ENCODE assay signal across 1 cellular context in the genomic region with DNA sequence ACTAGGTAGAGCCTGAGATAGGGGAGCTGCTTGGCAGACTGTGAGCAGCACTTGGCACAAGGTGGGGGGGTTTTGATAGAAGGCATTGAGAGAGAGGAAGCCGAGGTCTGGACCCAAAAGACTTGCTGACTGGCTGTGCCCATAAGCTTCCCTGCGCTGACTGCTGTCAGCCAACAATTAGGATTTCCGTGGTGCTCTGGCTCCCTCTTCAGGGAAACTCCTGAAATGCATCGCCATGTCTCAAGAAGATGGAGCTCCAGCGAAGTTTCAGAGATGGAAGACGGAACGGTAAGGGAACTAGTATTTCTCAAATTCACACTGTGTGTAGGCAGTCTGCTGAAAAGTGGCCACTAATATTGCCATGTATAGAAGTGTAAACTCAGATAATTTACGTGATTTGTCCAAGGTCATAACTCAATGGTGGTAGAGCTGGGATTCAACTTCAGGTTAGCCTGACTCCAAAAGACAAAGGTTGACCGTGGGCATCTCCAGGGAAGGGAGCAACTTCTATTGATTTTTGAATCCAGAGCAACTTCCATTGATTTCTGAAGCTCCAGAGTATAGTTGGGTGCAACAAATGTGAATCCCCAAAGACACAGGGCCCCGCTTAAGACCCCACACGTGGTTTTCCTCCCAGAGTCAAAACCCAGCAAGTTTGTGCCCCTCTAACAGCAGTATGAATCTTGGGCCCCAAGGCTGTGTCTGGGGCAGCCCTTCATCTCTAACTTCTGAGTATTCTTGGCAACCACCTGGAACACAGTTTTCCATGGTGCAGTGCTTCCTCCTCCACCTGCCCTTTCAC.
TF ChIP-seq lines count a peak whose summit lies in the region.

No MANE protein-coding gene starts in this region.

TF ChIP-seq in K562, 482 proteins besides CTCF, POLR2A, EP300 and RAD21 (continued from another document):
- TF ChIP-seq, protein P1, sequence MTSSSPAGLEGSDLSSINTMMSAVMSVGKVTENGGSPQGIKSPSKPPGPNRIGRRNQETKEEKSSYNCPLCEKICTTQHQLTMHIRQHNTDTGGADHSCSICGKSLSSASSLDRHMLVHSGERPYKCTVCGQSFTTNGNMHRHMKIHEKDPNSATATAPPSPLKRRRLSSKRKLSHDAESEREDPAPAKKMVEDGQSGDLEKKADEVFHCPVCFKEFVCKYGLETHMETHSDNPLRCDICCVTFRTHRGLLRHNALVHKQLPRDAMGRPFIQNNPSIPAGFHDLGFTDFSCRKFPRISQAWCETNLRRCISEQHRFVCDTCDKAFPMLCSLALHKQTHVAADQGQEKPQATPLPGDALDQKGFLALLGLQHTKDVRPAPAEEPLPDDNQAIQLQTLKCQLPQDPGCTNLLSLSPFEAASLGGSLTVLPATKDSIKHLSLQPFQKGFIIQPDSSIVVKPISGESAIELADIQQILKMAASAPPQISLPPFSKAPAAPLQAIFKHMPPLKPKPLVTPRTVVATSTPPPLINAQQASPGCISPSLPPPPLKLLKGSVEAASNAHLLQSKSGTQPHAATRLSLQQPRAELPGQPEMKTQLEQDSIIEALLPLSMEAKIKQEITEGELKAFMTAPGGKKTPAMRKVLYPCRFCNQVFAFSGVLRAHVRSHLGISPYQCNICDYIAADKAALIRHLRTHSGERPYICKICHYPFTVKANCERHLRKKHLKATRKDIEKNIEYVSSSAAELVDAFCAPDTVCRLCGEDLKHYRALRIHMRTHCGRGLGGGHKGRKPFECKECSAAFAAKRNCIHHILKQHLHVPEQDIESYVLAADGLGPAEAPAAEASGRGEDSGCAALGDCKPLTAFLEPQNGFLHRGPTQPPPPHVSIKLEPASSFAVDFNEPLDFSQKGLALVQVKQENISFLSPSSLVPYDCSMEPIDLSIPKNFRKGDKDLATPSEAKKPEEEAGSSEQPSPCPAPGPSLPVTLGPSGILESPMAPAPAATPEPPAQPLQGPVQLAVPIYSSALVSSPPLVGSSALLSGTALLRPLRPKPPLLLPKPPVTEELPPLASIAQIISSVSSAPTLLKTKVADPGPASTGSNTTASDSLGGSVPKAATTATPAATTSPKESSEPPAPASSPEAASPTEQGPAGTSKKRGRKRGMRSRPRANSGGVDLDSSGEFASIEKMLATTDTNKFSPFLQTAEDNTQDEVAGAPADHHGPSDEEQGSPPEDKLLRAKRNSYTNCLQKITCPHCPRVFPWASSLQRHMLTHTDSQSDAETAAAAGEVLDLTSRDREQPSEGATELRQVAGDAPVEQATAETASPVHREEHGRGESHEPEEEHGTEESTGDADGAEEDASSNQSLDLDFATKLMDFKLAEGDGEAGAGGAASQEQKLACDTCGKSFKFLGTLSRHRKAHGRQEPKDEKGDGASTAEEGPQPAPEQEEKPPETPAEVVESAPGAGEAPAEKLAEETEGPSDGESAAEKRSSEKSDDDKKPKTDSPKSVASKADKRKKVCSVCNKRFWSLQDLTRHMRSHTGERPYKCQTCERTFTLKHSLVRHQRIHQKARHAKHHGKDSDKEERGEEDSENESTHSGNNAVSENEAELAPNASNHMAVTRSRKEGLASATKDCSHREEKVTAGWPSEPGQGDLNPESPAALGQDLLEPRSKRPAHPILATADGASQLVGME (CRISPR knock-in tag; IDR thresholded peaks at IDR 0.05) = no peak
- TF ChIP-seq PHB2 (IDR thresholded peaks at IDR 0.05; ENCODE audit: low read depth) = no peak
- TF ChIP-seq, protein P2, sequence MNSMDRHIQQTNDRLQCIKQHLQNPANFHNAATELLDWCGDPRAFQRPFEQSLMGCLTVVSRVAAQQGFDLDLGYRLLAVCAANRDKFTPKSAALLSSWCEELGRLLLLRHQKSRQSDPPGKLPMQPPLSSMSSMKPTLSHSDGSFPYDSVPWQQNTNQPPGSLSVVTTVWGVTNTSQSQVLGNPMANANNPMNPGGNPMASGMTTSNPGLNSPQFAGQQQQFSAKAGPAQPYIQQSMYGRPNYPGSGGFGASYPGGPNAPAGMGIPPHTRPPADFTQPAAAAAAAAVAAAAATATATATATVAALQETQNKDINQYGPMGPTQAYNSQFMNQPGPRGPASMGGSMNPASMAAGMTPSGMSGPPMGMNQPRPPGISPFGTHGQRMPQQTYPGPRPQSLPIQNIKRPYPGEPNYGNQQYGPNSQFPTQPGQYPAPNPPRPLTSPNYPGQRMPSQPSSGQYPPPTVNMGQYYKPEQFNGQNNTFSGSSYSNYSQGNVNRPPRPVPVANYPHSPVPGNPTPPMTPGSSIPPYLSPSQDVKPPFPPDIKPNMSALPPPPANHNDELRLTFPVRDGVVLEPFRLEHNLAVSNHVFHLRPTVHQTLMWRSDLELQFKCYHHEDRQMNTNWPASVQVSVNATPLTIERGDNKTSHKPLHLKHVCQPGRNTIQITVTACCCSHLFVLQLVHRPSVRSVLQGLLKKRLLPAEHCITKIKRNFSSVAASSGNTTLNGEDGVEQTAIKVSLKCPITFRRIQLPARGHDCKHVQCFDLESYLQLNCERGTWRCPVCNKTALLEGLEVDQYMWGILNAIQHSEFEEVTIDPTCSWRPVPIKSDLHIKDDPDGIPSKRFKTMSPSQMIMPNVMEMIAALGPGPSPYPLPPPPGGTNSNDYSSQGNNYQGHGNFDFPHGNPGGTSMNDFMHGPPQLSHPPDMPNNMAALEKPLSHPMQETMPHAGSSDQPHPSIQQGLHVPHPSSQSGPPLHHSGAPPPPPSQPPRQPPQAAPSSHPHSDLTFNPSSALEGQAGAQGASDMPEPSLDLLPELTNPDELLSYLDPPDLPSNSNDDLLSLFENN (IDR thresholded peaks at IDR 0.05; ENCODE audit: low read depth in 2 of 2, low read length in 2 of 2) = no peak
- no peak for TF ChIP-seq MAFF (IDR thresholded peaks at IDR 0.05; ENCODE audit: low read length)
- TF ChIP-seq, protein P3, sequence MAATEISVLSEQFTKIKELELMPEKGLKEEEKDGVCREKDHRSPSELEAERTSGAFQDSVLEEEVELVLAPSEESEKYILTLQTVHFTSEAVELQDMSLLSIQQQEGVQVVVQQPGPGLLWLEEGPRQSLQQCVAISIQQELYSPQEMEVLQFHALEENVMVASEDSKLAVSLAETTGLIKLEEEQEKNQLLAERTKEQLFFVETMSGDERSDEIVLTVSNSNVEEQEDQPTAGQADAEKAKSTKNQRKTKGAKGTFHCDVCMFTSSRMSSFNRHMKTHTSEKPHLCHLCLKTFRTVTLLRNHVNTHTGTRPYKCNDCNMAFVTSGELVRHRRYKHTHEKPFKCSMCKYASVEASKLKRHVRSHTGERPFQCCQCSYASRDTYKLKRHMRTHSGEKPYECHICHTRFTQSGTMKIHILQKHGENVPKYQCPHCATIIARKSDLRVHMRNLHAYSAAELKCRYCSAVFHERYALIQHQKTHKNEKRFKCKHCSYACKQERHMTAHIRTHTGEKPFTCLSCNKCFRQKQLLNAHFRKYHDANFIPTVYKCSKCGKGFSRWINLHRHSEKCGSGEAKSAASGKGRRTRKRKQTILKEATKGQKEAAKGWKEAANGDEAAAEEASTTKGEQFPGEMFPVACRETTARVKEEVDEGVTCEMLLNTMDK (IDR thresholded peaks at IDR 0.05; ENCODE audit: borderline replicate concordance, insufficient read depth, low read depth, low read length, poor library complexity, severe bottlenecking) = peak; percentile 23
- TF ChIP-seq SMC3 (conservative IDR thresholded peaks at IDR 0.05; ENCODE audit: insufficient read depth, low read depth, low read length) = peak; percentile 44; the same call in 1 of the 2 replicates
- TF ChIP-seq, protein P4, sequence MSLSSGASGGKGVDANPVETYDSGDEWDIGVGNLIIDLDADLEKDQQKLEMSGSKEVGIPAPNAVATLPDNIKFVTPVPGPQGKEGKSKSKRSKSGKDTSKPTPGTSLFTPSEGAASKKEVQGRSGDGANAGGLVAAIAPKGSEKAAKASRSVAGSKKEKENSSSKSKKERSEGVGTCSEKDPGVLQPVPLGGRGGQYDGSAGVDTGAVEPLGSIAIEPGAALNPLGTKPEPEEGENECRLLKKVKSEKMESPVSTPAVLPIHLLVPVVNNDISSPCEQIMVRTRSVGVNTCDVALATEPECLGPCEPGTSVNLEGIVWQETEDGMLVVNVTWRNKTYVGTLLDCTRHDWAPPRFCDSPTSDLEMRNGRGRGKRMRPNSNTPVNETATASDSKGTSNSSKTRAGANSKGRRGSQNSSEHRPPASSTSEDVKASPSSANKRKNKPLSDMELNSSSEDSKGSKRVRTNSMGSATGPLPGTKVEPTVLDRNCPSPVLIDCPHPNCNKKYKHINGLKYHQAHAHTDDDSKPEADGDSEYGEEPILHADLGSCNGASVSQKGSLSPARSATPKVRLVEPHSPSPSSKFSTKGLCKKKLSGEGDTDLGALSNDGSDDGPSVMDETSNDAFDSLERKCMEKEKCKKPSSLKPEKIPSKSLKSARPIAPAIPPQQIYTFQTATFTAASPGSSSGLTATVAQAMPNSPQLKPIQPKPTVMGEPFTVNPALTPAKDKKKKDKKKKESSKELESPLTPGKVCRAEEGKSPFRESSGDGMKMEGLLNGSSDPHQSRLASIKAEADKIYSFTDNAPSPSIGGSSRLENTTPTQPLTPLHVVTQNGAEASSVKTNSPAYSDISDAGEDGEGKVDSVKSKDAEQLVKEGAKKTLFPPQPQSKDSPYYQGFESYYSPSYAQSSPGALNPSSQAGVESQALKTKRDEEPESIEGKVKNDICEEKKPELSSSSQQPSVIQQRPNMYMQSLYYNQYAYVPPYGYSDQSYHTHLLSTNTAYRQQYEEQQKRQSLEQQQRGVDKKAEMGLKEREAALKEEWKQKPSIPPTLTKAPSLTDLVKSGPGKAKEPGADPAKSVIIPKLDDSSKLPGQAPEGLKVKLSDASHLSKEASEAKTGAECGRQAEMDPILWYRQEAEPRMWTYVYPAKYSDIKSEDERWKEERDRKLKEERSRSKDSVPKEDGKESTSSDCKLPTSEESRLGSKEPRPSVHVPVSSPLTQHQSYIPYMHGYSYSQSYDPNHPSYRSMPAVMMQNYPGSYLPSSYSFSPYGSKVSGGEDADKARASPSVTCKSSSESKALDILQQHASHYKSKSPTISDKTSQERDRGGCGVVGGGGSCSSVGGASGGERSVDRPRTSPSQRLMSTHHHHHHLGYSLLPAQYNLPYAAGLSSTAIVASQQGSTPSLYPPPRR (CRISPR knock-in tag; IDR thresholded peaks at IDR 0.05; ENCODE audit: borderline replicate concordance) = no peak
- TF ChIP-seq PRMT5 (CRISPR knock-in tag; IDR thresholded peaks at IDR 0.05) = no peak
- peak in 1 of 3 experiments; percentile 18 for TF ChIP-seq YY1 (IDR thresholded peaks at IDR 0.05; ENCODE audit: borderline replicate concordance in 1 of 3, control insufficient read depth in 1 of 3, extremely low read depth in 1 of 3, insufficient read depth in 3 of 3, insufficient read length in 1 of 3, insufficient replicate concordance in 2 of 3, low read depth in 1 of 3, low read length in 2 of 3)
- TF ChIP-seq ZNF239 (CRISPR knock-in tag; IDR thresholded peaks at IDR 0.05) = no peak
- 0 out of 4 replicates have a peak, but pooled peaks of 1 of the 2 experiments have one; percentile 12 for TF ChIP-seq RCOR1 (IDR thresholded peaks at IDR 0.05; ENCODE audit: borderline replicate concordance in 1 of 2, low read depth in 2 of 2, low read length in 2 of 2)
- TF ChIP-seq ZKSCAN1 (IDR thresholded peaks at IDR 0.05; ENCODE audit: low read depth, low read length) = no peak
